19 cellular contexts compared by ENCODE assay signal in the genomic region with DNA sequence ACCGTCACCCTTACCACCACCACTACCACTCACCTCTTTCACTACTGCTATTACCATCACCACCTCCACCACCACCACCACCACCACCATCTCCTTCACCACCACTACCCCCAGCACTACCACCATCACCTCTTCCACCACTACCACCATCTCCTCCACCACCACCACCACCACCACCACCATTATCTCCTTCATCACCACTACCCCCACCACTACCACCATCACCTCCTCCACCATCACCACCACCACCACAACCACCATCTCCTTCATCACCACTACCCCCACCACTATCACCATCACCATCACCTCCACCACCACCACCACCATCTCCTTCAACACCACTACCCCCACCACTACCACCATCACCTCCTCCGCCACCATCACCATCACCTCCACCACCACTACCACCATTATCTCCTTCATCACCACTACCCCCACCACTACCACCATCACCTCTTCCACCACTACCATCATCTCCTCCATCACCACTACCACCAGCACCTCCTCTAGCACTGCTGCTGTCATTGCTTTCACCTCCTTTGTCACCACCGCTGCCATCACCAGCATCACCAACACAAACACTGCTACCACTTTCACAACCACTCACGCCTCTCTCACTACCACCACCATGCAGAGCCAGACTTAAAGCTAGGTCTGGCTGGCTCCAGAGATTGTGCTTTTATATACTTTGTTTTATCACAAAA.
DNase-seq lines count a peak whose midpoint lies in the region; ATAC-seq and TF ChIP-seq lines count a peak whose summit lies in the region.
"Had no signal": no experiment of that assay in that cellular context is flagged by ENCODE, and none has a peak within 500 bp of the region (broad histone marks: within the 10 kb centered on the region; RNA-seq: fewer than 3 reads in every experiment).

No MANE protein-coding gene starts in this region.

- no peak overlapping the region for H4K5ac ChIP-seq in IMR-90 (ENCODE audit: low read depth, low read length)

- H3K27ac Mint-ChIP-seq in activated CD4-positive, alpha-beta T cell treated with anti-CD3 and anti-CD28 coated beads, Interleukin-2, amount 10 ng/mL, durations not matched to agents 7 days and 5 days = no peak overlapping the region
- H3K27ac Mint-ChIP-seq in effector memory CD8-positive, alpha-beta T cell = peak overlapping the region; percentile 66 to 92
- no peak overlapping the region for H3K27ac Mint-ChIP-seq in HFFc6
- H3K27ac Mint-ChIP-seq: activated naive CD4-positive, alpha-beta T cell treated with anti-CD3 and anti-CD28 coated beads, Interleukin-2, amount 50 U/mL, for 72 hours had no signal

- H3K14ac ChIP-seq in IMR-90 (replicated peaks; ENCODE audit: low read depth, low read length) = no peak overlapping the region

- TF ChIP-seq RAD21 in IMR-90 (IDR thresholded peaks at IDR 0.05; ENCODE audit: low read length) = no peak

- no peak overlapping the region for H3K27ac ChIP-seq in IMR-90 (ENCODE audit: insufficient read depth, low read length)
- H3K27ac ChIP-seq: cardiac muscle cell, pancreas, SJCRH30 had no signal

- TF ChIP-seq CTCF in IMR-90 (conservative IDR thresholded peaks at IDR 0.05; ENCODE audit: low read depth, low read length) (no peak), HFFc6 (IDR thresholded peaks at IDR 0.05) (no peak)

- no peak overlapping the region for H2AFZ ChIP-seq in IMR-90 (replicated peaks; ENCODE audit: low read length, poor library complexity)

- no peaks in the 10 kb centered on the region for H3K27me3 ChIP-seq in IMR-90 (ENCODE audit: control insufficient read depth, insufficient read depth, low read length)
- H3K27me3 ChIP-seq: pancreas, SJCRH30 had no signal

- no peak overlapping the region for H3K56ac ChIP-seq in IMR-90 (ENCODE audit: extremely low read depth, insufficient read depth, low read length)

- dilution Hi-C loops in IMR-90 (cut with HindIII; ENCODE audit: low sequenced_read_pairs, unreplicated experiment) = no loop called here

- no peak overlapping the region for H4K91ac ChIP-seq in IMR-90 (ENCODE audit: insufficient read depth, low read depth, low read length)

- no peak overlapping the region for H2AK9ac ChIP-seq in IMR-90 (replicated peaks; ENCODE audit: low read depth, low read length, poor library complexity)

- DNase-seq in activated CD4-positive, alpha-beta T cell treated with anti-CD3 and anti-CD28 coated beads, Interleukin-2, amount 10 ng/mL, durations not matched to agents 7 days and 5 days = no peak
- no peak for DNase-seq in activated CD4-positive, alpha-beta T cell treated with anti-CD3 and anti-CD28 coated beads for 1 hour
- no peak for DNase-seq in IMR-90
- peak in 2 of 3 experiments; percentile 26 to 30 for DNase-seq in effector memory CD8-positive, alpha-beta T cell
- DNase-seq in sciatic nerve (ENCODE audit: low spot score) = no peak
- no peak for DNase-seq in HFFc6
- DNase-seq in A172 (ENCODE audit: low spot score) = no peak
- DNase-seq: 8988T; activated CD4-positive, CD25-positive, alpha-beta regulatory T cell; DMS153; glutamatergic neuron; NCI-H1417; NCI-H526 treated with DMSO at 0.1 percent for 48 hours; pancreas; SJCRH30; stimulated activated CD4-positive, alpha-beta T cell treated with anti-CD3 and anti-CD28 coated beads, Interleukin-1b, Interleukin-23, amount 100 ng/mL, for 48 hours had no signal

- H2BK20ac ChIP-seq in IMR-90 (ENCODE audit: low read depth, low read length) = no peak overlapping the region

- peak overlapping the region; percentile 8 for H3K4me3 Mint-ChIP-seq in activated CD4-positive, alpha-beta T cell treated with anti-CD3 and anti-CD28 coated beads, Interleukin-2, amount 10 ng/mL, durations not matched to agents 7 days and 5 days
- H3K4me3 Mint-ChIP-seq in effector memory CD8-positive, alpha-beta T cell = peak overlapping the region in 1 of 2 donors; percentile 62
- H3K4me3 Mint-ChIP-seq in HFFc6 = no peak overlapping the region

- no peaks in the 10 kb centered on the region for H4K20me1 ChIP-seq in IMR-90 (ENCODE audit: insufficient read depth, low read length)

- peaks cover 2% of the 10 kb centered on the region for H3K27me3 Mint-ChIP-seq in activated CD4-positive, alpha-beta T cell treated with anti-CD3 and anti-CD28 coated beads, Interleukin-2, amount 10 ng/mL, durations not matched to agents 7 days and 5 days
- no peaks in the 10 kb centered on the region for H3K27me3 Mint-ChIP-seq in effector memory CD8-positive, alpha-beta T cell
- H3K27me3 Mint-ChIP-seq in HFFc6 (ENCODE audit: insufficient read depth) = peaks cover 5% of the 10 kb centered on the region

- H4K8ac ChIP-seq in IMR-90 (ENCODE audit: low read depth in 2 of 2, low read length in 2 of 2) = no peak overlapping the region

- H3K4me2 ChIP-seq in IMR-90 (ENCODE audit: low read depth, low read length) = no peak overlapping the region

- no peaks in the 10 kb centered on the region for H3K4me1 ChIP-seq in IMR-90 (ENCODE audit: control insufficient read depth, insufficient read depth, low read length)
- H3K4me1 ChIP-seq: SJCRH30 had no signal

- H3K36me3 Mint-ChIP-seq in activated CD4-positive, alpha-beta T cell treated with anti-CD3 and anti-CD28 coated beads, Interleukin-2, amount 10 ng/mL, durations not matched to agents 7 days and 5 days (ENCODE audit: low read depth) = peaks cover 4% of the 10 kb centered on the region
- peaks cover 15% of the 10 kb centered on the region for H3K36me3 Mint-ChIP-seq in effector memory CD8-positive, alpha-beta T cell (ENCODE audit: insufficient read depth)
- no peaks in the 10 kb centered on the region for H3K36me3 Mint-ChIP-seq in HFFc6 (ENCODE audit: low read depth)

- H2AK5ac ChIP-seq in IMR-90 (ENCODE audit: low read depth, low read length) = no peak overlapping the region

- no peaks in the 10 kb centered on the region for H3K9me3 ChIP-seq in IMR-90 (ENCODE audit: control insufficient read depth, insufficient read depth, low read length)
- H3K9me3 ChIP-seq: pancreas, SJCRH30 had no signal

- no peak overlapping the region for H3K4ac ChIP-seq in IMR-90 (ENCODE audit: low read depth, low read length)

- H3K4me1 Mint-ChIP-seq in activated CD4-positive, alpha-beta T cell treated with anti-CD3 and anti-CD28 coated beads, Interleukin-2, amount 10 ng/mL, durations not matched to agents 7 days and 5 days = peaks cover 21% of the 10 kb centered on the region
- H3K4me1 Mint-ChIP-seq in effector memory CD8-positive, alpha-beta T cell (ENCODE audit: low read depth in 2 of 2) = peaks cover 13 to 38% of the 10 kb centered on the region in 2 donors
- H3K4me1 Mint-ChIP-seq in HFFc6 (ENCODE audit: low read depth) = peaks cover 8% of the 10 kb centered on the region; the same call in 1 of the 2 replicates

- no peak for ATAC-seq in IMR-90 (ENCODE audit: low read depth)
- ATAC-seq in effector memory CD8-positive, alpha-beta T cell (replicated peaks) = peak; percentile 68
- peak; percentile 55 for ATAC-seq in sciatic nerve
- ATAC-seq in GM21737 (IDR thresholded peaks at IDR 0.05; ENCODE audit: unreplicated experiment) = no peak

- no peak overlapping the region for H3K18ac ChIP-seq in IMR-90 (ENCODE audit: low read depth, low read length)

- TF ChIP-seq POLR2A in IMR-90 (IDR thresholded peaks at IDR 0.05; ENCODE audit: low read depth, low read length) = no peak

- no TSS peak for BruUV-seq in IMR-90 (replicated peaks; lab: Mats Ljungman, UMichigan)

- POLR2A ChIA-PET in activated CD4-positive, alpha-beta T cell treated with anti-CD3 and anti-CD28 coated beads, Interleukin-2, amount 10 ng/mL, durations not matched to agents 7 days and 5 days (lab: Charles Lee) = no interaction called here
- POLR2A ChIA-PET in IMR-90 (lab: Charles Lee; ENCODE audit: unreplicated experiment) = no interaction called here

- no peak overlapping the region for H3K4me3 ChIP-seq in IMR-90 (ENCODE audit: insufficient read depth, low read depth, low read length)
- H3K4me3 ChIP-seq: cardiac muscle cell, pancreas, SJCRH30 had no signal

- in situ Hi-C loops in IMR-90 (cut with MboI; ENCODE audit: low sequenced_read_pairs) = no loop called here

- no peak overlapping the region for H3K23ac ChIP-seq in IMR-90 (ENCODE audit: low read depth, low read length)

- H3K9ac ChIP-seq in IMR-90 (ENCODE audit: low read depth, low read length) = no peak overlapping the region

- peaks cover 14% of the 10 kb centered on the region for H3K9me3 Mint-ChIP-seq in activated CD4-positive, alpha-beta T cell treated with anti-CD3 and anti-CD28 coated beads, Interleukin-2, amount 10 ng/mL, durations not matched to agents 7 days and 5 days
- peaks cover 0 to 11% of the 10 kb centered on the region in 2 donors for H3K9me3 Mint-ChIP-seq in effector memory CD8-positive, alpha-beta T cell
- H3K9me3 Mint-ChIP-seq in HFFc6 = peaks cover 4% of the 10 kb centered on the region; the same call in 1 of the 2 replicates

- no peak overlapping the region for H2BK15ac ChIP-seq in IMR-90 (ENCODE audit: low read depth, low read length)

- H3K9me1 ChIP-seq in IMR-90 (ENCODE audit: insufficient read depth, low read length) = no peaks in the 10 kb centered on the region

- peak overlapping the region; percentile 71 for H2BK5ac ChIP-seq in IMR-90 (ENCODE audit: low read depth, low read length, poor library complexity, severe bottlenecking)

- CTCF ChIA-PET in activated CD4-positive, alpha-beta T cell treated with anti-CD3 and anti-CD28 coated beads, Interleukin-2, amount 10 ng/mL, durations not matched to agents 7 days and 5 days (lab: Charles Lee) = no interaction called here
- CTCF ChIA-PET in IMR-90 (lab: Yijun Ruan, JAX) = no interaction called here

- intact Hi-C loops in IMR-90 (cut with micrococcal nuclease) (no loop called here), sciatic nerve (cut with DNase I) (no loop called here)

- 100% methylated on average over 2 of the region's 4 CpGs; no CpG with 5 or more reads in 1 of the 2 experiments for WGBS in IMR-90 (ENCODE audit: extremely low coverage in 2 of 2, insufficient read length in 1 of 2), 2 experiments

- no peaks in the 10 kb centered on the region for H3K79me1 ChIP-seq in IMR-90 (ENCODE audit: low read depth in 1 of 2, low read length in 2 of 2)

- H2BK120ac ChIP-seq in IMR-90 (ENCODE audit: low read depth, low read length) = no peak overlapping the region

- no peaks in the 10 kb centered on the region for H3K36me3 ChIP-seq in IMR-90 (ENCODE audit: control insufficient read depth, insufficient read depth, low read length)
- H3K36me3 ChIP-seq: cardiac muscle cell, SJCRH30 had no signal

TF ChIP-seq in IMR-90, 13 proteins besides CTCF, POLR2A, EP300 and RAD21 (continues in another document):
- no peak for TF ChIP-seq CEBPB (IDR thresholded peaks at IDR 0.05; ENCODE audit: low read depth, low read length)
- TF ChIP-seq RCOR1 (IDR thresholded peaks at IDR 0.05; ENCODE audit: insufficient replicate concordance, low read length) = no peak
- TF ChIP-seq RFX5 (IDR thresholded peaks at IDR 0.05; ENCODE audit: low read depth, low read length) = no peak
- TF ChIP-seq BHLHE40 (IDR thresholded peaks at IDR 0.05; ENCODE audit: low read depth, low read length) = no peak
- TF ChIP-seq CHD1 (IDR thresholded peaks at IDR 0.05; ENCODE audit: low read depth, low read length) = no peak

Comparison
In these comparisons a context has a peak if more than half of its experiments do, and no peak if none do; other contexts are left out.
1. DNase-seq: peak in effector memory CD8-positive, alpha-beta T cell (2 of 3); none in activated CD4-positive, alpha-beta T cell treated with anti-CD3 and anti-CD28 coated beads, Interleukin-2, amount 10 ng/mL, durations not matched to agents 7 days and 5 days (single experiment), activated CD4-positive, alpha-beta T cell treated with anti-CD3 and anti-CD28 coated beads for 1 hour (single experiment), IMR-90 (single experiment), sciatic nerve (single experiment), HFFc6 (single experiment) and A172 (single experiment).
2. H3K27ac Mint-ChIP-seq: peak in effector memory CD8-positive, alpha-beta T cell (2 of 2); none in activated CD4-positive, alpha-beta T cell treated with anti-CD3 and anti-CD28 coated beads, Interleukin-2, amount 10 ng/mL, durations not matched to agents 7 days and 5 days (single experiment) and HFFc6 (single experiment).
3. ATAC-seq: peak in effector memory CD8-positive, alpha-beta T cell (single experiment) and sciatic nerve (single experiment); none in IMR-90 (single experiment) and GM21737 (single experiment).